Comparison of ENCODE assay signal across 15 cellular contexts in genomic region chr18:44816449-44816848, GRCh38.
"Had no signal": no experiment of that assay in that cellular context is flagged by ENCODE, and none has a peak within 500 bp of the region (broad histone marks: within the 10 kb centered on the region; RNA-seq: fewer than 3 reads in every experiment).

No MANE protein-coding gene starts in this region.

- ATAC-seq: activated CD4-positive, alpha-beta T cell treated with anti-CD3 and anti-CD28 coated beads for 36 hours; activated CD8-positive, alpha-beta memory T cell treated with anti-CD3 and anti-CD28 coated beads, Interleukin-2, amount 10 ng/mL, durations not matched to agents 7 days and 5 days; heart left ventricle; left colon; naive thymus-derived CD8-positive, alpha-beta T cell had no signal

- H3K4me3 ChIP-seq: heart left ventricle, sigmoid colon, spleen, tibial artery, vagina had no signal

- H3K27me3 Mint-ChIP-seq: activated CD8-positive, alpha-beta memory T cell treated with anti-CD3 and anti-CD28 coated beads, Interleukin-2, amount 10 ng/mL, durations not matched to agents 7 days and 5 days had no signal

- H3K9me3 Mint-ChIP-seq: activated CD4-positive, alpha-beta memory T cell treated with anti-CD3 and anti-CD28 coated beads for 36 hours; naive thymus-derived CD8-positive, alpha-beta T cell had no signal

- H3K4me3 Mint-ChIP-seq: activated CD4-positive, alpha-beta memory T cell treated with anti-CD3 and anti-CD28 coated beads for 36 hours; activated CD4-positive, alpha-beta T cell treated with anti-CD3 and anti-CD28 coated beads for 36 hours; activated CD8-positive, alpha-beta memory T cell treated with anti-CD3 and anti-CD28 coated beads, Interleukin-2, amount 10 ng/mL, durations not matched to agents 7 days and 5 days; naive thymus-derived CD8-positive, alpha-beta T cell had no signal

- H3K27ac ChIP-seq: heart left ventricle, spleen, tibial artery, vagina, WERI-Rb-1 had no signal

- H3K36me3 ChIP-seq: heart left ventricle, sigmoid colon, spleen, tibial artery, vagina, WERI-Rb-1 had no signal

- DNase-seq: activated CD4-positive, alpha-beta memory T cell treated with anti-CD3 and anti-CD28 coated beads for 36 hours; activated CD4-positive, alpha-beta T cell treated with anti-CD3 and anti-CD28 coated beads for 36 hours; activated CD8-positive, alpha-beta memory T cell treated with anti-CD3 and anti-CD28 coated beads, Interleukin-2, amount 10 ng/mL, durations not matched to agents 7 days and 5 days; activated naive CD4-positive, alpha-beta T cell treated with anti-CD3 and anti-CD28 coated beads, Interleukin-2, amount 50 U/mL, for 16 hours; activated T-cell treated with anti-CD3 and anti-CD28 coated beads, Interleukin-2, amount 50 U/mL, for 1 hour; dermis blood vessel endothelial cell; heart left ventricle; left colon; naive thymus-derived CD8-positive, alpha-beta T cell; sigmoid colon; spleen; T-helper 1 cell; tibial artery; WERI-Rb-1 had no signal

- H3K36me3 Mint-ChIP-seq: activated CD4-positive, alpha-beta memory T cell treated with anti-CD3 and anti-CD28 coated beads for 36 hours; naive thymus-derived CD8-positive, alpha-beta T cell had no signal

- H3K27me3 ChIP-seq: heart left ventricle, sigmoid colon, spleen, tibial artery, vagina had no signal

- H3K9me3 ChIP-seq: heart left ventricle, sigmoid colon, spleen, tibial artery, vagina had no signal

- H3K27ac Mint-ChIP-seq: activated CD4-positive, alpha-beta memory T cell treated with anti-CD3 and anti-CD28 coated beads for 36 hours; activated CD4-positive, alpha-beta T cell treated with anti-CD3 and anti-CD28 coated beads for 36 hours; activated CD8-positive, alpha-beta memory T cell treated with anti-CD3 and anti-CD28 coated beads, Interleukin-2, amount 10 ng/mL, durations not matched to agents 7 days and 5 days; naive thymus-derived CD8-positive, alpha-beta T cell had no signal
